16 cellular contexts compared by ENCODE assay signal in genomic region chr2:127074936-127075335, GRCh38. TPM values are rescaled to one million over a fixed set of nuclear protein-coding genes. Genes with fewer than 3 reads are reported as not detected.
DNase-seq lines count a peak whose midpoint lies in the region; ATAC-seq, FAIRE-seq and TF ChIP-seq lines count a peak whose summit lies in the region.
"Had no signal": no experiment of that assay in that cellular context is flagged by ENCODE, and none has a peak within 500 bp of the region (broad histone marks: within the 10 kb centered on the region; RNA-seq: fewer than 3 reads in every experiment).

No MANE protein-coding gene starts in this region.

- H3K9me3 Mint-ChIP-seq in activated CD4-positive, alpha-beta T cell treated with anti-CD3 and anti-CD28 coated beads, Interleukin-2, amount 10 ng/mL, durations not matched to agents 7 days and 5 days, result no peaks in the 10 kb centered on the region
- H3K9me3 Mint-ChIP-seq in activated CD8-positive, alpha-beta T cell treated with anti-CD3 and anti-CD28 coated beads for 36 hours, result no peaks in the 10 kb centered on the region
- no peaks in the 10 kb centered on the region for H3K9me3 Mint-ChIP-seq in stimulated activated naive CD8-positive, alpha-beta T cell treated with anti-CD3 and anti-CD28 coated beads, Interleukin-15, amount 100 ng/mL, for 72 hours

- no peak for FAIRE-seq in frontal cortex (lab: Jason Lieb, UNC)
- FAIRE-seq: keratinocyte had no signal

- intact Hi-C loops in activated CD8-positive, alpha-beta T cell treated with anti-CD3 and anti-CD28 coated beads for 36 hours (cut with micrococcal nuclease), result no loop called here

- peaks cover 31% of the 10 kb centered on the region for H3K36me3 Mint-ChIP-seq in activated CD4-positive, alpha-beta T cell treated with anti-CD3 and anti-CD28 coated beads, Interleukin-2, amount 10 ng/mL, durations not matched to agents 7 days and 5 days (ENCODE audit: low read depth)
- H3K36me3 Mint-ChIP-seq in activated CD8-positive, alpha-beta T cell treated with anti-CD3 and anti-CD28 coated beads for 36 hours (ENCODE audit: low read depth), result peaks cover 8% of the 10 kb centered on the region

- no peak for DNase-seq in activated CD4-positive, alpha-beta T cell treated with anti-CD3 and anti-CD28 coated beads, Interleukin-2, amount 10 ng/mL, durations not matched to agents 7 days and 5 days
- no peak for DNase-seq in activated CD4-positive, alpha-beta T cell treated with anti-CD3 and anti-CD28 coated beads, Interleukin-2, amount 50 U/mL, for 1 hour
- DNase-seq in activated CD8-positive, alpha-beta T cell treated with anti-CD3 and anti-CD28 coated beads for 36 hours, result no peak
- DNase-seq in myocyte (ENCODE audit: low read depth), result peak; percentile 79
- no peak for DNase-seq in stimulated activated naive CD8-positive, alpha-beta T cell treated with anti-CD3 and anti-CD28 coated beads, Interleukin-15, amount 100 ng/mL, for 72 hours
- no peak for DNase-seq in NK-92 treated with Interleukin-12 subunit alpha and Interleukin-12 subunit beta, amount 100 ng/mL, for 24 hours (lab: John Stamatoyannopoulos, UW)
- DNase-seq in frontal cortex (ENCODE audit: low spot score in 2 of 2), result no peak
- DNase-seq: COR-L47; effector CD8-positive, alpha-beta T cell; GM23248; NCI-H2029 treated with DMSO at 0.1 percent for 48 hours; NCI-H510A treated with DMSO at 0.1 percent for 48 hours; OCI-M1; stimulated activated CD4-positive, alpha-beta T cell treated with anti-CD3 and anti-CD28 coated beads, Interleukin-4, amount 100 ng/mL, for 24 hours had no signal

- peaks cover 40% of the 10 kb centered on the region for H3K4me1 Mint-ChIP-seq in activated CD4-positive, alpha-beta T cell treated with anti-CD3 and anti-CD28 coated beads, Interleukin-2, amount 10 ng/mL, durations not matched to agents 7 days and 5 days
- H3K4me1 Mint-ChIP-seq in activated CD8-positive, alpha-beta T cell treated with anti-CD3 and anti-CD28 coated beads for 36 hours (ENCODE audit: low read depth), result peaks cover 53% of the 10 kb centered on the region
- peaks cover 89% of the 10 kb centered on the region for H3K4me1 Mint-ChIP-seq in stimulated activated naive CD8-positive, alpha-beta T cell treated with anti-CD3 and anti-CD28 coated beads, Interleukin-15, amount 100 ng/mL, for 72 hours

- H3K27ac Mint-ChIP-seq in activated CD4-positive, alpha-beta T cell treated with anti-CD3 and anti-CD28 coated beads, Interleukin-2, amount 10 ng/mL, durations not matched to agents 7 days and 5 days, result peak overlapping the region; percentile 17
- H3K27ac Mint-ChIP-seq in activated CD8-positive, alpha-beta T cell treated with anti-CD3 and anti-CD28 coated beads for 36 hours, result peak overlapping the region; percentile 61
- H3K27ac Mint-ChIP-seq in stimulated activated naive CD8-positive, alpha-beta T cell treated with anti-CD3 and anti-CD28 coated beads, Interleukin-15, amount 100 ng/mL, for 72 hours, result peak overlapping the region; percentile 48 to 73

- no peak for ATAC-seq in activated CD8-positive, alpha-beta T cell treated with anti-CD3 and anti-CD28 coated beads for 36 hours
- ATAC-seq in stimulated activated naive CD8-positive, alpha-beta T cell treated with anti-CD3 and anti-CD28 coated beads, Interleukin-15, amount 100 ng/mL, for 72 hours, result no peak
- no peak for ATAC-seq in GM18873 (IDR thresholded peaks at IDR 0.05; ENCODE audit: low FRiP score, unreplicated experiment)

- POLR2A ChIA-PET in activated CD4-positive, alpha-beta T cell treated with anti-CD3 and anti-CD28 coated beads, Interleukin-2, amount 10 ng/mL, durations not matched to agents 7 days and 5 days (lab: Charles Lee), result no interaction called here
- POLR2A ChIA-PET in activated CD8-positive, alpha-beta T cell treated with anti-CD3 and anti-CD28 coated beads for 36 hours (lab: Charles Lee), result interaction anchor here (0.5 to 0.9 kb wide), 2 partner anchors 9 to 413 kb away, joined by 3 read pairs; no protein-coding TSS in a partner anchor

- H3K27me3 Mint-ChIP-seq in activated CD4-positive, alpha-beta T cell treated with anti-CD3 and anti-CD28 coated beads, Interleukin-2, amount 10 ng/mL, durations not matched to agents 7 days and 5 days, result no peaks in the 10 kb centered on the region
- no peaks in the 10 kb centered on the region for H3K27me3 Mint-ChIP-seq in activated CD8-positive, alpha-beta T cell treated with anti-CD3 and anti-CD28 coated beads for 36 hours
- H3K27me3 Mint-ChIP-seq in stimulated activated naive CD8-positive, alpha-beta T cell treated with anti-CD3 and anti-CD28 coated beads, Interleukin-15, amount 100 ng/mL, for 72 hours, result no peaks in the 10 kb centered on the region

- H3K4me3 Mint-ChIP-seq in activated CD4-positive, alpha-beta T cell treated with anti-CD3 and anti-CD28 coated beads, Interleukin-2, amount 10 ng/mL, durations not matched to agents 7 days and 5 days, result no peak overlapping the region
- H3K4me3 Mint-ChIP-seq in activated CD8-positive, alpha-beta T cell treated with anti-CD3 and anti-CD28 coated beads for 36 hours, result no peak overlapping the region
- no peak overlapping the region for H3K4me3 Mint-ChIP-seq in stimulated activated naive CD8-positive, alpha-beta T cell treated with anti-CD3 and anti-CD28 coated beads, Interleukin-15, amount 100 ng/mL, for 72 hours

- TF ChIP-seq CTCF in activated CD8-positive, alpha-beta T cell treated with anti-CD3 and anti-CD28 coated beads for 36 hours (IDR thresholded peaks at IDR 0.05), result no peak

- CTCF ChIA-PET in activated CD4-positive, alpha-beta T cell treated with anti-CD3 and anti-CD28 coated beads, Interleukin-2, amount 10 ng/mL, durations not matched to agents 7 days and 5 days (lab: Charles Lee), result interaction anchor here (0.8 to 11.3 kb wide), 3 partner anchors 7 to 40 kb away, joined by 3 to 101 read pairs (median 3); no protein-coding TSS in a partner anchor
- CTCF ChIA-PET in activated CD8-positive, alpha-beta T cell treated with anti-CD3 and anti-CD28 coated beads for 36 hours (lab: Charles Lee), result interaction anchor here (1.2 to 1.5 kb wide), 2 partner anchors 11 to 142 kb away, joined by 4 to 5 read pairs; no protein-coding TSS in a partner anchor

RNA-seq across cellular contexts. Expression of gene BIN1, which starts 32.0 kb away (rescaled TPM):
- 100 to 1,000 TPM; 140 to 148 TPM for total RNA-seq in activated CD4-positive, alpha-beta T cell treated with anti-CD3 and anti-CD28 coated beads, Interleukin-2, amount 10 ng/mL, durations not matched to agents 7 days and 5 days
- 100 to 1,000 TPM in 1 of 2 experiments, 10 to 100 TPM in 1; 95.2 to 102 TPM for total RNA-seq in activated CD8-positive, alpha-beta T cell treated with anti-CD3 and anti-CD28 coated beads for 36 hours
- total RNA-seq in myocyte (3,190 and 3,208 TPM in 2 replicates), frontal cortex (57.5 TPM)
- 771 TPM for polyA plus RNA-seq in myocyte (2012)

Comparison
In these comparisons a context has a peak if more than half of its experiments do, and no peak if none do; other contexts are left out.
1. RNA of gene BIN1, which starts 32.0 kb away (total RNA-seq): 3,190 to 3,208 TPM in myocyte; 140 to 148 TPM in activated CD4-positive, alpha-beta T cell treated with anti-CD3 and anti-CD28 coated beads, Interleukin-2, amount 10 ng/mL, durations not matched to agents 7 days and 5 days, 95.2 to 102 TPM in activated CD8-positive, alpha-beta T cell treated with anti-CD3 and anti-CD28 coated beads for 36 hours and 57.5 TPM in frontal cortex (single experiment); every median in the first group is over 10 times any median in the second.
2. Peak in every context shown above with its lines, with median percentiles within 50 percentile points of each other: H3K27ac Mint-ChIP-seq.